In the genomic region with DNA sequence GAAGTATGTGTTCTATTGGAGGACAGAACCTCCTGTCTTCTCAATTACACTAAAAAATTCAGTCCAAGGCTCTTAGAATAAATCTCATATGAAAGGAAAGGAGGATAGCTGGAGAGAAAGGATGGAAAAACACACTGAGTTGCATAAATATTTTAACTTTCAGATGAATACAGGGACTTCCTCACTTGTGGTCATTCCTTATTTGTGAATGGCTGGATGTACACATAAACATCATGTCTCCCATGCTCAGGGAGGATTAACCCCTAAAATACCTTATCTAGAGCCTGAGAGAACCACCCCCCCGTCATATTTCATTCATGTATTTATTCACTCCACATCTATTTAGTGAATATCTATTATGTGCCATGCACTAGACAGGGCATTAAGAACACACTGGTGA, we compare ENCODE assay signal across 29 cellular contexts.
DNase-seq lines count a peak whose midpoint lies in the region; ATAC-seq and TF ChIP-seq lines count a peak whose summit lies in the region.
"Had no signal": no experiment of that assay in that cellular context is flagged by ENCODE, and none has a peak within 500 bp of the region (broad histone marks: within the 10 kb centered on the region; RNA-seq: fewer than 3 reads in every experiment).

No MANE protein-coding gene starts in this region.

- H3K27me3 ChIP-seq in IMR-90 (ENCODE audit: control insufficient read depth, insufficient read depth, low read length) = no peaks in the 10 kb centered on the region
- H3K27me3 ChIP-seq in spleen (replicated peaks in 1 of 7) = peaks cover 0 to 7% (median 0%) of the 10 kb centered on the region in 7 donors
- no peaks in the 10 kb centered on the region for H3K27me3 ChIP-seq in tibial nerve
- H3K27me3 ChIP-seq in PC-9 (ENCODE audit: insufficient read depth, low read depth) = no peaks in the 10 kb centered on the region
- H3K27me3 ChIP-seq: BLaER1 treated with 17β-estradiol and CSF1 and Interleukin-3, amounts not matched to agents 10 nM and 100 nM; foreskin keratinocyte; suprapubic skin had no signal

- H3K27me3 Mint-ChIP-seq in brain (no peaks in the 10 kb centered on the region), nephron (ENCODE audit: low read depth) (no peaks in the 10 kb centered on the region)

- H3K4me2 ChIP-seq in IMR-90 (ENCODE audit: low read depth, low read length) (no peak overlapping the region), PC-9 (no peak overlapping the region)
- H3K4me2 ChIP-seq: SK-N-SH had no signal

- dilution Hi-C loops in IMR-90 (cut with HindIII; ENCODE audit: low sequenced_read_pairs, unreplicated experiment) = no loop called here

- H2BK20ac ChIP-seq in IMR-90 (ENCODE audit: low read depth, low read length) = no peak overlapping the region

- no peak overlapping the region for H4K91ac ChIP-seq in IMR-90 (ENCODE audit: insufficient read depth, low read depth, low read length)

- TF ChIP-seq CTCF in IMR-90 (conservative IDR thresholded peaks at IDR 0.05; ENCODE audit: low read depth, low read length) = no peak
- TF ChIP-seq CTCF in brain (conservative IDR thresholded peaks at IDR 0.05) = no peak
- TF ChIP-seq CTCF in nephron (IDR thresholded peaks at IDR 0.05; ENCODE audit: unreplicated experiment in 3 of 3) = no peak
- TF ChIP-seq CTCF in spleen (IDR thresholded peaks at IDR 0.05 in 8 of 11, conservative IDR thresholded peaks at IDR 0.05 in 3 of 11) = no peak
- no peak for TF ChIP-seq CTCF in tibial nerve (IDR thresholded peaks at IDR 0.05)
- TF ChIP-seq CTCF in PC-9 (conservative IDR thresholded peaks at IDR 0.05) = no peak

- 0 out of 2 replicates have a peak overlapping the region, but pooled peaks have one; percentile 10 for H3K14ac ChIP-seq in IMR-90 (replicated peaks; ENCODE audit: low read depth, low read length)

- H3K56ac ChIP-seq in IMR-90 (ENCODE audit: extremely low read depth, insufficient read depth, low read length) = no peak overlapping the region

- H3K9ac ChIP-seq in IMR-90 (ENCODE audit: low read depth, low read length) = no peak overlapping the region
- H3K9ac ChIP-seq: BLaER1 treated with 17β-estradiol and CSF1 and Interleukin-3, amounts not matched to agents 10 nM and 100 nM; SK-N-SH had no signal

- H3K9me3 Mint-ChIP-seq in brain = no peaks in the 10 kb centered on the region
- no peaks in the 10 kb centered on the region for H3K9me3 Mint-ChIP-seq in nephron
- H3K9me3 Mint-ChIP-seq: activated naive CD4-positive, alpha-beta T cell treated with anti-CD3 and anti-CD28 coated beads for 36 hours; activated T-cell treated with anti-CD3 and anti-CD28 coated beads, Interleukin-2, amount 50 U/mL, for 72 hours; immature natural killer cell; stimulated activated effector memory CD8-positive, alpha-beta T cell treated with anti-CD3 and anti-CD28 coated beads, Interleukin-12 subunit alpha, Interleukin-12 subunit beta, amount 100 ng/mL, for 72 hours had no signal

- peak overlapping the region; percentile 60 for H2BK120ac ChIP-seq in IMR-90 (ENCODE audit: low read depth, low read length)

- 0 out of 4 replicates have a peak overlapping the region, but pooled peaks of 1 of the 2 experiments have one; percentile 11 for H4K8ac ChIP-seq in IMR-90 (ENCODE audit: low read depth in 2 of 2, low read length in 2 of 2)

- POLR2A ChIA-PET in IMR-90 (lab: Charles Lee; ENCODE audit: unreplicated experiment) (no interaction called here), PC-9 (lab: Charles Lee; ENCODE audit: unreplicated experiment) (no interaction called here)

- intact Hi-C loops in IMR-90 (cut with micrococcal nuclease) = loop anchor here (10.0 kb wide), 1 partner anchor 263 kb away; no protein-coding TSS in a partner anchor
- intact Hi-C loops in spleen (cut with DNase I; ENCODE audit: low total_unique reads) = no loop called here
- intact Hi-C loops in PC-9 (cut with micrococcal nuclease; ENCODE audit: unreplicated experiment) = no loop called here

- H2AFZ ChIP-seq in IMR-90 (replicated peaks; ENCODE audit: low read length, poor library complexity) = no peak overlapping the region
- no peak overlapping the region for H2AFZ ChIP-seq in PC-9

- H3K4me1 Mint-ChIP-seq in brain (peaks cover 64% of the 10 kb centered on the region), nephron (peaks cover 67% of the 10 kb centered on the region)
- H3K4me1 Mint-ChIP-seq: stimulated activated effector memory CD8-positive, alpha-beta T cell treated with anti-CD3 and anti-CD28 coated beads, Interleukin-12 subunit alpha, Interleukin-12 subunit beta, amount 100 ng/mL, for 72 hours had no signal

- H3K4ac ChIP-seq in IMR-90 (ENCODE audit: low read depth, low read length) = peak overlapping the region; percentile 3; the same call in 1 of the 2 replicates

- no peak overlapping the region for H2AK5ac ChIP-seq in IMR-90 (ENCODE audit: low read depth, low read length)

- H3K27ac Mint-ChIP-seq in brain (peak overlapping the region in 4 of 5 experiments; percentile 21 to 65 (median 48)), nephron (peak overlapping the region; percentile 9 to 79 (median 39))
- H3K27ac Mint-ChIP-seq: activated naive CD4-positive, alpha-beta T cell treated with anti-CD3 and anti-CD28 coated beads for 36 hours; activated T-cell treated with anti-CD3 and anti-CD28 coated beads, Interleukin-2, amount 50 U/mL, for 72 hours; immature natural killer cell; stimulated activated effector memory CD8-positive, alpha-beta T cell treated with anti-CD3 and anti-CD28 coated beads, Interleukin-12 subunit alpha, Interleukin-12 subunit beta, amount 100 ng/mL, for 72 hours had no signal

- no CpG with 5 or more reads among the region's 1 CpG for WGBS in IMR-90 (ENCODE audit: extremely low coverage in 2 of 2, insufficient read length in 1 of 2), 2 experiments
- WGBS in spleen, 5 donors = 52 to 69% (median 62%) methylated on average over 1 of the region's 1 CpG
- whole genome bisulfite sequencing in tibial nerve, 2 donors = 79 to 90% methylated on average over 1 of the region's 1 CpG

- H2BK5ac ChIP-seq in IMR-90 (ENCODE audit: low read depth, low read length, poor library complexity, severe bottlenecking) = peak overlapping the region; percentile 5

- no peak overlapping the region for H3K23ac ChIP-seq in IMR-90 (ENCODE audit: low read depth, low read length)

- no peak for TF ChIP-seq RAD21 in IMR-90 (IDR thresholded peaks at IDR 0.05; ENCODE audit: low read length)

- no peaks in the 10 kb centered on the region for H3K79me2 ChIP-seq in PC-9 (ENCODE audit: low read depth)

- no peaks in the 10 kb centered on the region for H3K36me3 Mint-ChIP-seq in brain
- no peaks in the 10 kb centered on the region for H3K36me3 Mint-ChIP-seq in nephron (ENCODE audit: low read depth)
- H3K36me3 Mint-ChIP-seq: immature natural killer cell; stimulated activated effector memory CD8-positive, alpha-beta T cell treated with anti-CD3 and anti-CD28 coated beads, Interleukin-12 subunit alpha, Interleukin-12 subunit beta, amount 100 ng/mL, for 72 hours had no signal

- peaks cover 26% of the 10 kb centered on the region for H3F3A ChIP-seq in PC-9 (ENCODE audit: insufficient read depth, low read depth)

- H3K9me3 ChIP-seq in IMR-90 (ENCODE audit: control insufficient read depth, insufficient read depth, low read length) (no peaks in the 10 kb centered on the region), spleen (no peaks in the 10 kb centered on the region), tibial nerve (no peaks in the 10 kb centered on the region), PC-9 (ENCODE audit: insufficient read depth, low read depth) (no peaks in the 10 kb centered on the region)
- H3K9me3 ChIP-seq: BLaER1 treated with 17β-estradiol and CSF1 and Interleukin-3, amounts not matched to agents 10 nM and 100 nM; left ventricle myocardium inferior; SK-N-SH; suprapubic skin had no signal

- in situ Hi-C loops in IMR-90 (cut with MboI; ENCODE audit: low sequenced_read_pairs) = loop anchor here (10.0 kb wide), 1 partner anchor 463 kb away; no protein-coding TSS in a partner anchor

- ATAC-seq in IMR-90 (ENCODE audit: low read depth) (no peak), HG02610 (IDR thresholded peaks at IDR 0.05; ENCODE audit: unreplicated experiment) (no peak), HG02623 (IDR thresholded peaks at IDR 0.05; ENCODE audit: unreplicated experiment) (no peak)
- ATAC-seq: activated T-cell treated with anti-CD3 and anti-CD28 coated beads, Interleukin-2, amount 50 U/mL, for 72 hours; foreskin keratinocyte; stimulated activated effector memory CD8-positive, alpha-beta T cell treated with anti-CD3 and anti-CD28 coated beads, Interleukin-12 subunit alpha, Interleukin-12 subunit beta, amount 100 ng/mL, for 72 hours had no signal

- TF ChIP-seq POLR2A in IMR-90 (IDR thresholded peaks at IDR 0.05; ENCODE audit: low read depth, low read length) (no peak), spleen (IDR thresholded peaks at IDR 0.05) (no peak), tibial nerve (IDR thresholded peaks at IDR 0.05) (no peak)

- no peaks in the 10 kb centered on the region; the same call in 1 of the 2 replicates for H3K9me1 ChIP-seq in IMR-90 (ENCODE audit: insufficient read depth, low read length)

- H3K36me3 ChIP-seq in IMR-90 (ENCODE audit: control insufficient read depth, insufficient read depth, low read length) (no peaks in the 10 kb centered on the region), spleen (no peaks in the 10 kb centered on the region), tibial nerve (no peaks in the 10 kb centered on the region), PC-9 (ENCODE audit: low read depth) (no peaks in the 10 kb centered on the region)
- H3K36me3 ChIP-seq: BLaER1 treated with 17β-estradiol and CSF1 and Interleukin-3, amounts not matched to agents 10 nM and 100 nM; left ventricle myocardium inferior; suprapubic skin had no signal

- H4K20me1 ChIP-seq in IMR-90 (ENCODE audit: insufficient read depth, low read length) (no peaks in the 10 kb centered on the region), PC-9 (ENCODE audit: insufficient read depth) (no peaks in the 10 kb centered on the region)
- H4K20me1 ChIP-seq: BLaER1 treated with 17β-estradiol and CSF1 and Interleukin-3, amounts not matched to agents 10 nM and 100 nM had no signal

- no peak overlapping the region; the same call in 2 of the 3 replicates for H2BK15ac ChIP-seq in IMR-90 (ENCODE audit: low read depth, low read length)

- BruUV-seq in IMR-90 (replicated peaks; lab: Mats Ljungman, UMichigan) (no TSS peak), PC-9 (replicated peaks; lab: Mats Ljungman, UMichigan) (no TSS peak)

- DNase-seq in IMR-90 (no peak), spleen (no peak), tibial nerve (ENCODE audit: low spot score in 2 of 2) (no peak), PC-9 (no peak)
- DNase-seq: activated CD4-positive, alpha-beta T cell treated with anti-CD3 and anti-CD28 coated beads for 4 hours; activated naive CD4-positive, alpha-beta T cell treated with anti-CD3 and anti-CD28 coated beads for 36 hours; activated T-cell treated with anti-CD3 and anti-CD28 coated beads, Interleukin-2, amount 50 U/mL, for 72 hours; anterior cingulate cortex; DMS79 treated with DMSO at 0.1 percent for 48 hours; effector CD4-positive, alpha-beta T cell; foreskin keratinocyte; hippocampal formation; immature natural killer cell; Kasumi-1; left ventricle myocardium inferior; midbrain; NCI-H1092; NCI-H187; SK-N-SH; small intestine had no signal

- H3K4me3 ChIP-seq in IMR-90 (ENCODE audit: insufficient read depth, low read depth, low read length) = no peak overlapping the region
- no peak overlapping the region for H3K4me3 ChIP-seq in spleen
- no peak overlapping the region for H3K4me3 ChIP-seq in tibial nerve
- no peak overlapping the region for H3K4me3 ChIP-seq in PC-9
- H3K4me3 ChIP-seq: BLaER1 treated with 17β-estradiol and CSF1 and Interleukin-3, amounts not matched to agents 10 nM and 100 nM; left ventricle myocardium inferior; suprapubic skin had no signal

- no peak overlapping the region for H2AK9ac ChIP-seq in IMR-90 (replicated peaks; ENCODE audit: low read depth, low read length, poor library complexity)

- H3K79me1 ChIP-seq in IMR-90 (ENCODE audit: low read depth in 1 of 2, low read length in 2 of 2) = no peaks in the 10 kb centered on the region

- H3K4me1 ChIP-seq in IMR-90 (ENCODE audit: control insufficient read depth, insufficient read depth, low read length) (peaks cover 14% of the 10 kb centered on the region), spleen (peaks cover 5 to 45% (median 23%) of the 10 kb centered on the region in 6 donors), tibial nerve (peaks cover 0 to 45% (median 14%) of the 10 kb centered on the region in 4 donors), PC-9 (replicated peaks; ENCODE audit: insufficient read depth) (peaks cover 38% of the 10 kb centered on the region)

- H3K18ac ChIP-seq in IMR-90 (ENCODE audit: low read depth, low read length) = peak overlapping the region; percentile 70; the same call in 1 of the 2 replicates

- H3K4me3 Mint-ChIP-seq in brain = peak overlapping the region in 1 of 5 experiments; percentile 8
- H3K4me3 Mint-ChIP-seq in nephron = no peak overlapping the region
- H3K4me3 Mint-ChIP-seq: activated naive CD4-positive, alpha-beta T cell treated with anti-CD3 and anti-CD28 coated beads for 36 hours; activated T-cell treated with anti-CD3 and anti-CD28 coated beads, Interleukin-2, amount 50 U/mL, for 72 hours; immature natural killer cell; stimulated activated effector memory CD8-positive, alpha-beta T cell treated with anti-CD3 and anti-CD28 coated beads, Interleukin-12 subunit alpha, Interleukin-12 subunit beta, amount 100 ng/mL, for 72 hours had no signal

- no peak for TF ChIP-seq EP300 in tibial nerve (IDR thresholded peaks at IDR 0.05)

- H4K5ac ChIP-seq in IMR-90 (ENCODE audit: low read depth, low read length) = peak overlapping the region; percentile 35; the same call in 1 of the 2 replicates

- no peaks in the 10 kb centered on the region for H3K9me2 ChIP-seq in PC-9 (ENCODE audit: insufficient read depth)
- H3K9me2 ChIP-seq: SK-N-SH had no signal

- CTCF ChIA-PET in IMR-90 (lab: Yijun Ruan, JAX) = interaction anchor here (0.7 kb wide), 1 partner anchor 52 kb away, joined by 3 read pairs; no protein-coding TSS in a partner anchor
- CTCF ChIA-PET in PC-9 (lab: Charles Lee) = no interaction called here

- H3K27ac ChIP-seq in IMR-90 (ENCODE audit: insufficient read depth, low read length) = no peak overlapping the region
- H3K27ac ChIP-seq in spleen = peak overlapping the region in 5 of 8 donors; percentile 9 to 42 (median 35)
- H3K27ac ChIP-seq in tibial nerve = peak overlapping the region in 2 of 4 donors; percentile 4 to 23
- H3K27ac ChIP-seq in PC-9 = no peak overlapping the region
- H3K27ac ChIP-seq: BLaER1 treated with 17β-estradiol and CSF1 and Interleukin-3, amounts not matched to agents 10 nM and 100 nM; epithelial cell of prostate; foreskin keratinocyte; left ventricle myocardium inferior; RWPE1; suprapubic skin had no signal

Comparison
In these comparisons a context has a peak if more than half of its experiments do, and no peak if none do; other contexts are left out.
1. H3K27ac ChIP-seq: peak in spleen (5 of 8); none in IMR-90 (single experiment) and PC-9 (single experiment).